ENCODE assay signal across 13 cellular contexts in the genomic region with DNA sequence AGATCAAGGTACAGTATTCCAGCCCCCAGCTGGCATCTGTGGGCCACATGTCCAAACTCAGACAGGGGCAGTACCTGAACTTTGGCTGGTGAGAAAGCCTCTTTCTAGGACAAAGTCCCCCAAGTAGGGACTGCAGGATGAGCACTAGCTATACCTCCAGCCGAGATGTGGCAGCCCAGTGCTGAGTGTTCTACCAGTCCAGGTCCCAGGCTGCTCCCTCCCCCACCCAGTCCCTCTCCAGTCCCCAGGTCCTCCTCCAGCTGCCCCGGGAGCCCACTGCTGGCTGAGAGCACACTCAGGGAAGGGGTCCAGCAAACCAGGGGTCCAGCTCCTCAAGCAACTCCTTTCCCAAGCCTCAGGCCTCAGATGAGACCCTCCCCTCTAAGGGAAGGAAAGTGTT. TPM values are rescaled to one million over a fixed set of nuclear protein-coding genes. Genes with fewer than 3 reads are reported as not detected.
DNase-seq lines count a peak whose midpoint lies in the region; ATAC-seq and TF ChIP-seq lines count a peak whose summit lies in the region.
"Had no signal": no experiment of that assay in that cellular context is flagged by ENCODE, and none has a peak within 500 bp of the region (broad histone marks: within the 10 kb centered on the region; RNA-seq: fewer than 3 reads in every experiment).

No MANE protein-coding gene starts in this region.

- no peaks in the 10 kb centered on the region for H3K27me3 Mint-ChIP-seq in activated naive CD4-positive, alpha-beta T cell treated with anti-CD3 and anti-CD28 coated beads, Interleukin-2, amount 50 U/mL, for 24 hours
- no peaks in the 10 kb centered on the region for H3K27me3 Mint-ChIP-seq in T-helper 17 cell
- H3K27me3 Mint-ChIP-seq in activated CD8-positive, alpha-beta memory T cell treated with anti-CD3 and anti-CD28 coated beads, Interleukin-2, amount 10 ng/mL, durations not matched to agents 7 days and 5 days, result no peaks in the 10 kb centered on the region

- CTCF ChIA-PET in activated CD8-positive, alpha-beta memory T cell treated with anti-CD3 and anti-CD28 coated beads, Interleukin-2, amount 10 ng/mL, durations not matched to agents 7 days and 5 days (lab: Charles Lee), result interaction anchor here (0.7 to 4.3 kb wide), 11 partner anchors 10 to 233 kb away, joined by 3 to 40 read pairs (median 11); a partner anchor contains a TSS

- DNase-seq in activated naive CD4-positive, alpha-beta T cell (lab: John Stamatoyannopoulos, UW), result no peak
- DNase-seq in T-helper 17 cell, result no peak
- no peak for DNase-seq in thoracic aorta (ENCODE audit: low spot score)
- DNase-seq in activated CD8-positive, alpha-beta memory T cell treated with anti-CD3 and anti-CD28 coated beads, Interleukin-2, amount 10 ng/mL, durations not matched to agents 7 days and 5 days, result no peak
- DNase-seq in COLO668 (lab: John Stamatoyannopoulos, UW; ENCODE audit: unreplicated experiment), result no peak
- DNase-seq: erythroblast, NCI-H2107, ovary had no signal

- H3K27me3 ChIP-seq in thoracic aorta (replicated peaks; ENCODE audit: insufficient read depth), result no peaks in the 10 kb centered on the region
- H3K27me3 ChIP-seq: ovary, upper lobe of left lung had no signal

- H3K4me1 ChIP-seq in thoracic aorta (ENCODE audit: control insufficient read depth in 1 of 2, low read depth in 2 of 2), result peaks cover 15 to 34% of the 10 kb centered on the region in 2 donors

- peaks cover 39% of the 10 kb centered on the region for H3K36me3 ChIP-seq in thoracic aorta
- H3K36me3 ChIP-seq: ovary had no signal

- H3K4me3 ChIP-seq in iPS-18c (ENCODE audit: insufficient read depth, low read depth, low read length) (peak overlapping the region; percentile 99; the same call in 1 of the 2 replicates), thoracic aorta (peak overlapping the region; percentile 93)

- H3K9me3 Mint-ChIP-seq in activated naive CD4-positive, alpha-beta T cell treated with anti-CD3 and anti-CD28 coated beads, Interleukin-2, amount 50 U/mL, for 24 hours, result no peaks in the 10 kb centered on the region
- H3K9me3 Mint-ChIP-seq in activated CD8-positive, alpha-beta memory T cell treated with anti-CD3 and anti-CD28 coated beads, Interleukin-2, amount 10 ng/mL, durations not matched to agents 7 days and 5 days (ENCODE audit: low read depth), result no peaks in the 10 kb centered on the region

- H3K27ac Mint-ChIP-seq in activated naive CD4-positive, alpha-beta T cell treated with anti-CD3 and anti-CD28 coated beads, Interleukin-2, amount 50 U/mL, for 24 hours, result no peak overlapping the region
- no peak overlapping the region for H3K27ac Mint-ChIP-seq in T-helper 17 cell
- no peak overlapping the region for H3K27ac Mint-ChIP-seq in activated CD8-positive, alpha-beta memory T cell treated with anti-CD3 and anti-CD28 coated beads, Interleukin-2, amount 10 ng/mL, durations not matched to agents 7 days and 5 days

- H3K9me3 ChIP-seq in T-helper 17 cell (ENCODE audit: control insufficient read depth, low read length, poor library complexity, severe bottlenecking), result no peaks in the 10 kb centered on the region
- H3K9me3 ChIP-seq in iPS-18c (ENCODE audit: control insufficient read depth, insufficient read depth, low read length), result peaks cover 2% of the 10 kb centered on the region
- H3K9me3 ChIP-seq in thoracic aorta, result no peaks in the 10 kb centered on the region
- H3K9me3 ChIP-seq: ovary, upper lobe of left lung had no signal

- no peak for TF ChIP-seq CTCF in thoracic aorta (IDR thresholded peaks at IDR 0.05)

- peak overlapping the region in 1 of 2 donors; percentile 85 for H3K27ac ChIP-seq in thoracic aorta
- H3K27ac ChIP-seq: ovary had no signal

- H3K4me3 Mint-ChIP-seq in activated naive CD4-positive, alpha-beta T cell treated with anti-CD3 and anti-CD28 coated beads, Interleukin-2, amount 50 U/mL, for 24 hours, result peak overlapping the region; percentile 86
- peak overlapping the region; percentile 90 for H3K4me3 Mint-ChIP-seq in T-helper 17 cell
- no peak overlapping the region for H3K4me3 Mint-ChIP-seq in activated CD8-positive, alpha-beta memory T cell treated with anti-CD3 and anti-CD28 coated beads, Interleukin-2, amount 10 ng/mL, durations not matched to agents 7 days and 5 days

- ATAC-seq in T-helper 17 cell (no peak), thoracic aorta (ENCODE audit: insufficient number of reproducible peaks, low FRiP score, low read depth) (no peak), HG03095 (IDR thresholded peaks at IDR 0.05; ENCODE audit: unreplicated experiment) (no peak)
- no peak for ATAC-seq in activated CD8-positive, alpha-beta memory T cell treated with anti-CD3 and anti-CD28 coated beads, Interleukin-2, amount 10 ng/mL, durations not matched to agents 7 days and 5 days
- ATAC-seq: Right ventricle myocardium inferior had no signal

- peaks cover 10% of the 10 kb centered on the region for H3K4me1 Mint-ChIP-seq in activated naive CD4-positive, alpha-beta T cell treated with anti-CD3 and anti-CD28 coated beads, Interleukin-2, amount 50 U/mL, for 24 hours
- peaks cover 12% of the 10 kb centered on the region for H3K4me1 Mint-ChIP-seq in T-helper 17 cell
- H3K4me1 Mint-ChIP-seq in activated CD8-positive, alpha-beta memory T cell treated with anti-CD3 and anti-CD28 coated beads, Interleukin-2, amount 10 ng/mL, durations not matched to agents 7 days and 5 days, result peaks cover 20% of the 10 kb centered on the region

- H3K36me3 Mint-ChIP-seq in activated naive CD4-positive, alpha-beta T cell treated with anti-CD3 and anti-CD28 coated beads, Interleukin-2, amount 50 U/mL, for 24 hours, result no peaks in the 10 kb centered on the region
- H3K36me3 Mint-ChIP-seq in T-helper 17 cell (ENCODE audit: low read depth), result no peaks in the 10 kb centered on the region
- peaks cover 7% of the 10 kb centered on the region for H3K36me3 Mint-ChIP-seq in activated CD8-positive, alpha-beta memory T cell treated with anti-CD3 and anti-CD28 coated beads, Interleukin-2, amount 10 ng/mL, durations not matched to agents 7 days and 5 days

RNA-seq across cellular contexts. Expression of a gene that starts 1.5 kb away (rescaled TPM):
- total RNA-seq in T-helper 17 cell (10 to 100 TPM; 16.4 to 22.1 TPM), thoracic aorta (100 to 1,000 TPM in 1 of 2 donors, 10 to 100 TPM in 1; 93.9 to 102 TPM)
- 10 to 100 TPM; 44.9 to 59.0 TPM for total RNA-seq in activated CD8-positive, alpha-beta memory T cell treated with anti-CD3 and anti-CD28 coated beads, Interleukin-2, amount 10 ng/mL, durations not matched to agents 7 days and 5 days

RNA-seq across cellular contexts. Expression of a gene that starts 12.2 kb away (rescaled TPM):
- total RNA-seq in T-helper 17 cell, result under 1 TPM in 1 of 2 donors, not detected in 1; 0.55 TPM
- 1 to 10 TPM in 1 of 2 donors, not detected in 1; 8.0 TPM for total RNA-seq in thoracic aorta
- total RNA-seq in activated CD8-positive, alpha-beta memory T cell treated with anti-CD3 and anti-CD28 coated beads, Interleukin-2, amount 10 ng/mL, durations not matched to agents 7 days and 5 days, result under 1 TPM in 1 of 2 experiments, not detected in 1; 0.73 TPM
- total RNA-seq: ovary, Right ventricle myocardium inferior had no signal

RNA-seq across cellular contexts. Expression of a gene that starts 24.3 kb away (rescaled TPM):
- total RNA-seq in T-helper 17 cell (10 to 100 TPM; 86.1 to 92.1 TPM), thoracic aorta (100 to 1,000 TPM; 226 to 234 TPM)
- total RNA-seq in activated CD8-positive, alpha-beta memory T cell treated with anti-CD3 and anti-CD28 coated beads, Interleukin-2, amount 10 ng/mL, durations not matched to agents 7 days and 5 days, result 100 to 1,000 TPM; 201 to 220 TPM

RNA-seq across cellular contexts. Expression of a gene that starts 28.9 kb away (rescaled TPM):
- total RNA-seq in T-helper 17 cell, result 1 to 10 TPM; 6.0 to 6.9 TPM
- 1 to 10 TPM; 1.3 to 3.0 TPM for total RNA-seq in thoracic aorta
- 10 to 100 TPM; 20.9 to 24.0 TPM for total RNA-seq in activated CD8-positive, alpha-beta memory T cell treated with anti-CD3 and anti-CD28 coated beads, Interleukin-2, amount 10 ng/mL, durations not matched to agents 7 days and 5 days

RNA-seq across cellular contexts. Expression of a gene that starts 38.6 kb away (rescaled TPM):
- total RNA-seq in T-helper 17 cell (under 1 TPM; 0.73 to 0.94 TPM), thoracic aorta (10 to 100 TPM; 16.4 to 26.7 TPM)
- total RNA-seq in activated CD8-positive, alpha-beta memory T cell treated with anti-CD3 and anti-CD28 coated beads, Interleukin-2, amount 10 ng/mL, durations not matched to agents 7 days and 5 days, result 1 to 10 TPM; 1.1 TPM
